Comparison of ENCODE assay signal across 8 cellular contexts in genomic region chr16:88804552-88805339, GRCh38. TPM values are rescaled to one million over a fixed set of nuclear protein-coding genes. Genes with fewer than 3 reads are reported as not detected.
DNase-seq lines count a peak whose midpoint lies in the region; ATAC-seq and TF ChIP-seq lines count a peak whose summit lies in the region.

No MANE protein-coding gene starts in this region.

- H3K36me3 Mint-ChIP-seq in activated T-helper 2 cell treated with anti-CD3 and anti-CD28 coated beads, Interferon-gamma antibody, Interleukin-2, Interleukin-4, amounts not matched to agents 10 μg/mL and 5 μg/mL and 100 μg/mL, durations not matched to agents 14 hours and 24 hours and 36 hours (ENCODE audit: low read depth): peaks cover 43% of the 10 kb centered on the region

- peak; percentile 42 for DNase-seq in ELR (ENCODE audit: low read depth)
- peak; percentile 33 for DNase-seq in activated T-helper 2 cell treated with anti-CD3 and anti-CD28 coated beads, Interferon-gamma antibody, Interleukin-2, Interleukin-4, amounts not matched to agents 10 μg/mL and 5 μg/mL and 100 μg/mL, durations not matched to agents 14 hours and 24 hours and 36 hours (ENCODE audit: low spot score)
- peak; percentile 77 for DNase-seq in islet precursor cell
- DNase-seq in AG08395 (ENCODE audit: low spot score): no peak

- no peak for ATAC-seq in GM19395 (IDR thresholded peaks at IDR 0.05; ENCODE audit: unreplicated experiment)
- ATAC-seq in HG03175 (IDR thresholded peaks at IDR 0.05; ENCODE audit: unreplicated experiment): no peak
- no peak for ATAC-seq in GM19328 (IDR thresholded peaks at IDR 0.05; ENCODE audit: unreplicated experiment)

- H3K4me1 Mint-ChIP-seq in activated T-helper 2 cell treated with anti-CD3 and anti-CD28 coated beads, Interferon-gamma antibody, Interleukin-2, Interleukin-4, amounts not matched to agents 10 μg/mL and 5 μg/mL and 100 μg/mL, durations not matched to agents 14 hours and 24 hours and 36 hours (ENCODE audit: low read depth): peaks cover 21% of the 10 kb centered on the region

- no peaks in the 10 kb centered on the region for H3K9me3 Mint-ChIP-seq in activated T-helper 2 cell treated with anti-CD3 and anti-CD28 coated beads, Interferon-gamma antibody, Interleukin-2, Interleukin-4, amounts not matched to agents 10 μg/mL and 5 μg/mL and 100 μg/mL, durations not matched to agents 14 hours and 24 hours and 36 hours

- peak overlapping the region; percentile 81 for H3K4me3 Mint-ChIP-seq in activated T-helper 2 cell treated with anti-CD3 and anti-CD28 coated beads, Interferon-gamma antibody, Interleukin-2, Interleukin-4, amounts not matched to agents 10 μg/mL and 5 μg/mL and 100 μg/mL, durations not matched to agents 14 hours and 24 hours and 36 hours (ENCODE audit: low read depth)

- no peak for TF ChIP-seq EP300 in Ishikawa (IDR thresholded peaks at IDR 0.05; ENCODE audit: borderline replicate concordance)

- no peak for TF ChIP-seq RAD21 in Ishikawa (IDR thresholded peaks at IDR 0.05; ENCODE audit: low read depth)

- intact Hi-C loops in activated T-helper 2 cell treated with anti-CD3 and anti-CD28 coated beads, Interferon-gamma antibody, Interleukin-2, Interleukin-4, amounts not matched to agents 10 μg/mL and 5 μg/mL and 100 μg/mL, durations not matched to agents 14 hours and 24 hours and 36 hours (cut with micrococcal nuclease): loop anchor here (5.0 kb wide), 1 partner anchor 102 kb away; no protein-coding TSS in a partner anchor

- peak overlapping the region; percentile 22 for H3K27ac Mint-ChIP-seq in activated T-helper 2 cell treated with anti-CD3 and anti-CD28 coated beads, Interferon-gamma antibody, Interleukin-2, Interleukin-4, amounts not matched to agents 10 μg/mL and 5 μg/mL and 100 μg/mL, durations not matched to agents 14 hours and 24 hours and 36 hours

- no peaks in the 10 kb centered on the region for H3K27me3 Mint-ChIP-seq in activated T-helper 2 cell treated with anti-CD3 and anti-CD28 coated beads, Interferon-gamma antibody, Interleukin-2, Interleukin-4, amounts not matched to agents 10 μg/mL and 5 μg/mL and 100 μg/mL, durations not matched to agents 14 hours and 24 hours and 36 hours (ENCODE audit: low read depth)

TF ChIP-seq in Ishikawa, 13 proteins besides CTCF, POLR2A, EP300 and RAD21:
- TF ChIP-seq REST (IDR thresholded peaks at IDR 0.05; ENCODE audit: low read depth) (no peak), ZBTB7A (IDR thresholded peaks at IDR 0.05; ENCODE audit: low read depth) (0 out of 2 replicates have a peak, but pooled peaks have one; percentile 7), NFIC (IDR thresholded peaks at IDR 0.05) (no peak), FOXM1 (IDR thresholded peaks at IDR 0.05; ENCODE audit: borderline replicate concordance, low read depth) (no peak), YY1 (IDR thresholded peaks at IDR 0.05; ENCODE audit: low read depth) (no peak)

RNA-seq across cellular contexts. Expression of gene CDT1, which starts 1.2 kb away (rescaled TPM):
- total RNA-seq in activated T-helper 2 cell treated with anti-CD3 and anti-CD28 coated beads, Interferon-gamma antibody, Interleukin-2, Interleukin-4, amounts not matched to agents 10 μg/mL and 5 μg/mL and 100 μg/mL, durations not matched to agents 14 hours and 24 hours and 36 hours: 79.9 and 90.9 TPM in 2 replicates

RNA-seq across cellular contexts. Expression of gene APRT, which starts 7.0 kb away (rescaled TPM):
- 294 and 300 TPM in 2 replicates for total RNA-seq in activated T-helper 2 cell treated with anti-CD3 and anti-CD28 coated beads, Interferon-gamma antibody, Interleukin-2, Interleukin-4, amounts not matched to agents 10 μg/mL and 5 μg/mL and 100 μg/mL, durations not matched to agents 14 hours and 24 hours and 36 hours

RNA-seq across cellular contexts. Expression of gene PIEZO1, which starts 19.7 kb away (rescaled TPM):
- total RNA-seq in activated T-helper 2 cell treated with anti-CD3 and anti-CD28 coated beads, Interferon-gamma antibody, Interleukin-2, Interleukin-4, amounts not matched to agents 10 μg/mL and 5 μg/mL and 100 μg/mL, durations not matched to agents 14 hours and 24 hours and 36 hours: 240 and 255 TPM in 2 replicates

RNA-seq across cellular contexts. Expression of gene GALNS, which starts 52.0 kb away (rescaled TPM):
- 26.1 and 27.8 TPM in 2 replicates for total RNA-seq in activated T-helper 2 cell treated with anti-CD3 and anti-CD28 coated beads, Interferon-gamma antibody, Interleukin-2, Interleukin-4, amounts not matched to agents 10 μg/mL and 5 μg/mL and 100 μg/mL, durations not matched to agents 14 hours and 24 hours and 36 hours

RNA-seq across cellular contexts. Expression of gene TRAPPC2L, which starts 52.2 kb away (rescaled TPM):
- total RNA-seq in activated T-helper 2 cell treated with anti-CD3 and anti-CD28 coated beads, Interferon-gamma antibody, Interleukin-2, Interleukin-4, amounts not matched to agents 10 μg/mL and 5 μg/mL and 100 μg/mL, durations not matched to agents 14 hours and 24 hours and 36 hours: 56.5 and 57.5 TPM in 2 replicates
